In genomic region chr11:59783632-59784090, GRCh38 we compare ENCODE assay signal across 16 cellular contexts.
"Had no signal": no experiment of that assay in that cellular context is flagged by ENCODE, and none has a peak within 500 bp of the region (broad histone marks: within the 10 kb centered on the region; RNA-seq: fewer than 3 reads in every experiment).

No MANE protein-coding gene starts in this region.

- H3K27ac Mint-ChIP-seq: activated B cell treated with CpG ODN at 0.5 μM for 24 hours; nephron; stimulated activated naive B cell treated with anti-CD40 and anti-IgM and Interleukin-4, amounts not matched to agents 10 μg/mL and 1 μg/mL and 100 μg/mL, for 72 hours had no signal

- ATAC-seq: lower lobe of right lung; stimulated activated naive B cell treated with anti-CD40 and anti-IgM and Interleukin-4, amounts not matched to agents 10 μg/mL and 1 μg/mL and 100 μg/mL, for 72 hours had no signal

- H3K4me1 Mint-ChIP-seq: nephron had no signal

- H3K9me3 Mint-ChIP-seq: activated B cell treated with CpG ODN at 0.5 μM for 24 hours; central memory CD8-positive, alpha-beta T cell; nephron had no signal

- H3K27me3 Mint-ChIP-seq: activated B cell treated with CpG ODN at 0.5 μM for 24 hours; central memory CD8-positive, alpha-beta T cell; stimulated activated naive B cell treated with anti-CD40 and anti-IgM and Interleukin-4, amounts not matched to agents 10 μg/mL and 1 μg/mL and 100 μg/mL, for 72 hours had no signal

- H3K4me3 Mint-ChIP-seq: activated B cell treated with CpG ODN at 0.5 μM for 24 hours; central memory CD8-positive, alpha-beta T cell; nephron; stimulated activated naive B cell treated with anti-CD40 and anti-IgM and Interleukin-4, amounts not matched to agents 10 μg/mL and 1 μg/mL and 100 μg/mL, for 72 hours had no signal

- DNase-seq: activated B cell treated with CpG ODN at 0.5 μM for 24 hours; activated CD4-positive, alpha-beta T cell treated with anti-CD3 and anti-CD28 coated beads, Interleukin-2, amount 50 U/mL, for 4 hours; activated CD8-positive, alpha-beta memory T cell treated with anti-CD3 and anti-CD28 coated beads, Interleukin-2, amount 50 U/mL, for 4 hours; activated gamma-delta T cell treated with Interleukin-2 at 50 U/mL for 16 hours; activated T-cell treated with anti-CD3 and anti-CD28 coated beads, Interleukin-2, amount 50 U/mL, for 48 hours; colonic mucosa; hypothalamus; lower lobe of right lung; nucleus accumbens; spleen; stimulated activated CD4-positive, alpha-beta T cell treated with anti-CD3 and anti-CD28 coated beads, Interleukin-4, amount 100 ng/mL, for 4 hours; stimulated activated naive B cell treated with anti-CD40 and anti-IgM and Interleukin-4, amounts not matched to agents 10 μg/mL and 1 μg/mL and 100 μg/mL, for 72 hours; substantia nigra; tibial artery had no signal
